8 cellular contexts compared by ENCODE assay signal in the genomic region with DNA sequence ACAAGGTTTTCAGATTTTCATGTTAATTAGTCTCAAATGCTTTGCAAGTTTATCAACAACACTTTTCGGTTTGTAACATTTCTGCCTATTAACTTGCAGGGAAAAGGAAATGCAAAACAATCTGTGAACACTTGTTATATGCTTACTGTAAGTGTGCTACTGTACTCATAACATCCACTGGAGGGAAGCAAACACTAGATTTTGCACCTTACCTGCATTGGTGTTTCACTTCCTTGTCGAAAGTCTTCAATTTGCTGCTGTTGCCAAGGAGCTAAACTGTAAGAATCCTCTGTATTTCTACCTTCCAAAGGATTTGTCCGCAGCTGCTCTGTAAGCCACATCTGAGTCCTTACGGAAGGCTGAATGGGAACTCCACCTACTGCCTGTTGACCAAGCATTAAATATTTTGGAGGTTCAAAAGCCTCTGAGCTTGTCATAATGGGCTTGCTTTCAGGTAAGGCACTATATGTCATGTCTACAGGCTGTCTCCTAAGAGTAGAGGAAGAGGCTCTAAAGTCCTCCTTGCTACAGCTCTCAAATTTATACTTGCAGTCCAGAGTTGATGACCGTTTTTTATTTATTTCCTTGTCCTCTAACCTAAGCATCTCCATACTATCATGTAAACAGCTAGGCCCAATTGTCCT.
DNase-seq lines count a peak whose midpoint lies in the region; ATAC-seq and TF ChIP-seq lines count a peak whose summit lies in the region.

No MANE protein-coding gene starts in this region.

- H3K27ac Mint-ChIP-seq in stimulated activated naive CD8-positive, alpha-beta T cell treated with anti-CD3 and anti-CD28 coated beads, Interleukin-15, Interleukin-2, amounts not matched to agents 100 ng/mL and 50 ng/mL, for 24 hours: peak overlapping the region; percentile 65

- no peak for ATAC-seq in stimulated activated naive CD8-positive, alpha-beta T cell treated with anti-CD3 and anti-CD28 coated beads, Interleukin-15, Interleukin-2, amounts not matched to agents 100 U/mL and 50 U/mL, for 24 hours
- ATAC-seq in GM21737 (IDR thresholded peaks at IDR 0.05; ENCODE audit: unreplicated experiment): peak; percentile 95

- H3K9me3 ChIP-seq in SU-DHL-6 (ENCODE audit: insufficient read depth, low read length): no peaks in the 10 kb centered on the region

- H3K36me3 ChIP-seq in SU-DHL-6 (ENCODE audit: low read length): no peaks in the 10 kb centered on the region

- H3K27ac ChIP-seq in SU-DHL-6 (ENCODE audit: low read depth, low read length): no peak overlapping the region

- no peak for DNase-seq in stimulated activated naive CD8-positive, alpha-beta T cell treated with anti-CD3 and anti-CD28 coated beads, Interleukin-15, Interleukin-2, amounts not matched to agents 100 U/mL and 50 U/mL, for 24 hours
- peak; percentile 51 for DNase-seq in glomerular visceral epithelial cell (ENCODE audit: extremely low spot score)
- DNase-seq in hippocampal formation (lab: John Stamatoyannopoulos, UW): no peak
- DNase-seq in T-helper 9 cell: no peak

- H3K4me3 Mint-ChIP-seq in stimulated activated naive CD8-positive, alpha-beta T cell treated with anti-CD3 and anti-CD28 coated beads, Interleukin-15, Interleukin-2, amounts not matched to agents 100 ng/mL and 50 ng/mL, for 24 hours: no peak overlapping the region

- no peaks in the 10 kb centered on the region for H3K9me3 Mint-ChIP-seq in stimulated activated naive CD8-positive, alpha-beta T cell treated with anti-CD3 and anti-CD28 coated beads, Interleukin-15, Interleukin-2, amounts not matched to agents 100 ng/mL and 50 ng/mL, for 24 hours

- no peaks in the 10 kb centered on the region for H3K9me2 ChIP-seq in SU-DHL-6 (replicated peaks; ENCODE audit: insufficient read depth, low read length)

- no peak overlapping the region for H3K4me3 ChIP-seq in SU-DHL-6 (ENCODE audit: insufficient read depth, low read length, poor library complexity, severe bottlenecking)

- H2AFZ ChIP-seq in SU-DHL-6 (ENCODE audit: low read depth, low read length, severe bottlenecking): peak overlapping the region; percentile 77

- peak overlapping the region; percentile 13 for H3K4me2 ChIP-seq in SU-DHL-6 (ENCODE audit: low read depth, low read length, poor library complexity, severe bottlenecking)

- H3K79me2 ChIP-seq in SU-DHL-6 (ENCODE audit: insufficient read depth, low read length): no peaks in the 10 kb centered on the region

- H3K27me3 ChIP-seq in SU-DHL-6 (ENCODE audit: low read length): no peaks in the 10 kb centered on the region

- peak; percentile 48 for TF ChIP-seq RAD21 in Ishikawa (IDR thresholded peaks at IDR 0.05; ENCODE audit: low read depth)

- peaks cover 20% of the 10 kb centered on the region for H3K36me3 Mint-ChIP-seq in stimulated activated naive CD8-positive, alpha-beta T cell treated with anti-CD3 and anti-CD28 coated beads, Interleukin-15, Interleukin-2, amounts not matched to agents 100 ng/mL and 50 ng/mL, for 24 hours (ENCODE audit: low read depth)

- no peaks in the 10 kb centered on the region for H3F3A ChIP-seq in SU-DHL-6 (ENCODE audit: insufficient read depth)

- TF ChIP-seq EP300 in Ishikawa (IDR thresholded peaks at IDR 0.05; ENCODE audit: borderline replicate concordance): no peak

- peak; percentile 50 for TF ChIP-seq CTCF in SU-DHL-6 (IDR thresholded peaks at IDR 0.05; ENCODE audit: insufficient read depth, low read length, poor library complexity, severe bottlenecking)

- H4K20me1 ChIP-seq in SU-DHL-6 (ENCODE audit: low read depth, low read length): no peaks in the 10 kb centered on the region

- no peaks in the 10 kb centered on the region for H3K27me3 Mint-ChIP-seq in stimulated activated naive CD8-positive, alpha-beta T cell treated with anti-CD3 and anti-CD28 coated beads, Interleukin-15, Interleukin-2, amounts not matched to agents 100 ng/mL and 50 ng/mL, for 24 hours

- H3K4me1 Mint-ChIP-seq in stimulated activated naive CD8-positive, alpha-beta T cell treated with anti-CD3 and anti-CD28 coated beads, Interleukin-15, Interleukin-2, amounts not matched to agents 100 ng/mL and 50 ng/mL, for 24 hours (ENCODE audit: low read depth): peaks cover 12% of the 10 kb centered on the region

- H3K9ac ChIP-seq in SU-DHL-6 (ENCODE audit: low read length): no peak overlapping the region

TF ChIP-seq in Ishikawa, 13 proteins besides CTCF, POLR2A, EP300 and RAD21:
- no peak for TF ChIP-seq TAF1 (IDR thresholded peaks at IDR 0.05; ENCODE audit: low read depth)
- no peak for TF ChIP-seq CEBPB (IDR thresholded peaks at IDR 0.05)
- no peak for TF ChIP-seq FOXM1 (IDR thresholded peaks at IDR 0.05; ENCODE audit: borderline replicate concordance, low read depth)
- TF ChIP-seq NFIC (IDR thresholded peaks at IDR 0.05): no peak
- no peak for TF ChIP-seq USF1 (IDR thresholded peaks at IDR 0.05)
- no peak for TF ChIP-seq TEAD4 (IDR thresholded peaks at IDR 0.05)
- no peak for TF ChIP-seq CREB1 (IDR thresholded peaks at IDR 0.05; ENCODE audit: low read depth)
- no peak for TF ChIP-seq TCF12 (IDR thresholded peaks at IDR 0.05; ENCODE audit: low read depth)
- TF ChIP-seq ZBTB7A (IDR thresholded peaks at IDR 0.05; ENCODE audit: low read depth): no peak
- no peak for TF ChIP-seq REST (IDR thresholded peaks at IDR 0.05; ENCODE audit: low read depth)
- TF ChIP-seq, protein P1, sequence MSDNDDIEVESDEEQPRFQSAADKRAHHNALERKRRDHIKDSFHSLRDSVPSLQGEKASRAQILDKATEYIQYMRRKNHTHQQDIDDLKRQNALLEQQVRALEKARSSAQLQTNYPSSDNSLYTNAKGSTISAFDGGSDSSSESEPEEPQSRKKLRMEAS (IDR thresholded peaks at IDR 0.05): no peak
- TF ChIP-seq YY1 (IDR thresholded peaks at IDR 0.05; ENCODE audit: low read depth): no peak
- no peak for TF ChIP-seq EGR1 (IDR thresholded peaks at IDR 0.05)
